ENCODE assay signal across 9 cellular contexts in genomic region chr13:52845766-52846566, GRCh38. TPM values are rescaled to one million over a fixed set of nuclear protein-coding genes. Genes with fewer than 3 reads are reported as not detected.
A peak's percentile ranks its signal among the peaks of the same experiment; 100 is the strongest.
DNase-seq lines count a peak whose midpoint lies in the region; ATAC-seq and TF ChIP-seq lines count a peak whose summit lies in the region.
"Had no signal": no experiment of that assay in that cellular context is flagged by ENCODE, and none has a peak within 500 bp of the region (broad histone marks: within the 10 kb centered on the region; RNA-seq: fewer than 3 reads in every experiment).

No MANE protein-coding gene starts in this region.

- no CpG with 5 or more reads among the region's 98 CpGs for WGBS in iPS DF 6.9 (ENCODE audit: insufficient coverage, insufficient read length)
- 0 to 6% (median 4%) methylated on average over 4 to 98 of the region's 98 CpGs for WGBS in stomach, 5 donors

- peaks cover 51% of the 10 kb centered on the region for H3K27me3 Mint-ChIP-seq in activated CD8-positive, alpha-beta T cell treated with anti-CD3 and anti-CD28 coated beads, Interleukin-2, amount 10 ng/mL, durations not matched to agents 7 days and 5 days (ENCODE audit: low read depth)

- peak overlapping the region; percentile 43 for H3K27ac Mint-ChIP-seq in activated CD8-positive, alpha-beta T cell treated with anti-CD3 and anti-CD28 coated beads, Interleukin-2, amount 10 ng/mL, durations not matched to agents 7 days and 5 days

- H3K9me3 Mint-ChIP-seq in activated CD8-positive, alpha-beta T cell treated with anti-CD3 and anti-CD28 coated beads, Interleukin-2, amount 10 ng/mL, durations not matched to agents 7 days and 5 days (ENCODE audit: insufficient read depth), result peaks cover 8% of the 10 kb centered on the region

- POLR2A ChIA-PET in activated CD8-positive, alpha-beta T cell treated with anti-CD3 and anti-CD28 coated beads, Interleukin-2, amount 10 ng/mL, durations not matched to agents 7 days and 5 days (lab: Charles Lee), result no interaction called here

- CTCF ChIA-PET in activated CD8-positive, alpha-beta T cell treated with anti-CD3 and anti-CD28 coated beads, Interleukin-2, amount 10 ng/mL, durations not matched to agents 7 days and 5 days (lab: Charles Lee), result interaction anchor here (0.8 to 1.2 kb wide), 3 partner anchors 16 to 237 kb away, joined by 3 to 5 read pairs (median 3); no protein-coding TSS in a partner anchor

- TF ChIP-seq POLR2A in stomach (IDR thresholded peaks at IDR 0.05), result no peak

- H3K27me3 ChIP-seq in iPS DF 6.9 (ENCODE audit: control insufficient read depth, insufficient read depth, low read length), result peaks cover 42% of the 10 kb centered on the region
- peaks cover 39 to 96% (median 77%) of the 10 kb centered on the region in 3 donors for H3K27me3 ChIP-seq in stomach

- H3K4me1 Mint-ChIP-seq in activated CD8-positive, alpha-beta T cell treated with anti-CD3 and anti-CD28 coated beads, Interleukin-2, amount 10 ng/mL, durations not matched to agents 7 days and 5 days (ENCODE audit: low read depth), result peaks cover 11% of the 10 kb centered on the region

- peak overlapping the region; percentile 8; the same call in 1 of the 2 replicates for H3K4me3 ChIP-seq in iPS DF 6.9 (ENCODE audit: low read length)
- H3K4me3 ChIP-seq in stomach, result peak overlapping the region in 3 of 4 donors; percentile 21 to 29 (median 27)

- H3K27ac ChIP-seq in iPS DF 6.9 (ENCODE audit: low read length) (no peak overlapping the region), stomach (no peak overlapping the region)
- H3K27ac ChIP-seq: BLaER1 treated with 17β-estradiol and CSF1 and Interleukin-3, amounts not matched to agents 10 nM and 100 nM had no signal

- DNase-seq in activated T-cell treated with anti-CD3 and anti-CD28 coated beads for 48 hours (ENCODE audit: low read depth) (peak; percentile 37), activated T-cell treated with anti-CD3 and anti-CD28 coated beads for 4 hours (no peak), iPS DF 6.9 (ENCODE audit: low read depth, low spot score) (no peak), stomach (no peak), GF-D8 (lab: John Stamatoyannopoulos, UW) (no peak)
- DNase-seq in activated CD8-positive, alpha-beta T cell treated with anti-CD3 and anti-CD28 coated beads, Interleukin-2, amount 10 ng/mL, durations not matched to agents 7 days and 5 days, result peak; percentile 41

- TF ChIP-seq EP300 in stomach (IDR thresholded peaks at IDR 0.05), result no peak

- H3K36me3 Mint-ChIP-seq in activated CD8-positive, alpha-beta T cell treated with anti-CD3 and anti-CD28 coated beads, Interleukin-2, amount 10 ng/mL, durations not matched to agents 7 days and 5 days (ENCODE audit: low read depth), result peaks cover 12% of the 10 kb centered on the region

- H3K36me3 ChIP-seq in iPS DF 6.9 (ENCODE audit: control insufficient read depth, insufficient read depth, low read length) (no peaks in the 10 kb centered on the region), stomach (no peaks in the 10 kb centered on the region)
- H3K36me3 ChIP-seq: BLaER1 treated with 17β-estradiol and CSF1 and Interleukin-3, amounts not matched to agents 10 nM and 100 nM had no signal

- TF ChIP-seq CTCF in stomach (IDR thresholded peaks at IDR 0.05), result no peak

- peaks cover 11% of the 10 kb centered on the region for H3K4me1 ChIP-seq in iPS DF 6.9 (ENCODE audit: control insufficient read depth, insufficient read depth, low read length)
- H3K4me1 ChIP-seq in stomach, result peaks cover 16 to 58% (median 41%) of the 10 kb centered on the region in 4 donors

- H3K9me3 ChIP-seq in iPS DF 6.9 (ENCODE audit: control insufficient read depth, insufficient read depth, low read length), result no peaks in the 10 kb centered on the region
- peaks cover 5 to 37% (median 12%) of the 10 kb centered on the region in 4 donors for H3K9me3 ChIP-seq in stomach

- intact Hi-C loops in stomach (cut with DNase I; ENCODE audit: low total_unique reads), result no loop called here

- H3K4me3 Mint-ChIP-seq in activated CD8-positive, alpha-beta T cell treated with anti-CD3 and anti-CD28 coated beads, Interleukin-2, amount 10 ng/mL, durations not matched to agents 7 days and 5 days, result peak overlapping the region; percentile 25

- ATAC-seq in activated CD8-positive, alpha-beta T cell treated with anti-CD3 and anti-CD28 coated beads, Interleukin-2, amount 10 ng/mL, durations not matched to agents 7 days and 5 days, result peak; percentile 21
- ATAC-seq in GM19328 (IDR thresholded peaks at IDR 0.05; ENCODE audit: unreplicated experiment) (no peak), HG02798 (IDR thresholded peaks at IDR 0.05; ENCODE audit: poor library complexity, unreplicated experiment) (no peak)

RNA-seq across cellular contexts. Expression of gene PCDH8, which starts 2.5 kb away (rescaled TPM):
- total RNA-seq in activated CD8-positive, alpha-beta T cell treated with anti-CD3 and anti-CD28 coated beads, Interleukin-2, amount 10 ng/mL, durations not matched to agents 7 days and 5 days, result not detected
- total RNA-seq in stomach, result under 1 TPM in 1 of 5 donors, not detected in 4; 0.18 TPM
- polyA plus RNA-seq in stomach, result under 1 TPM; 0.15 to 0.23 (median 0.19) TPM

Comparison
In these comparisons a context has a peak if more than half of its experiments do, and no peak if none do; other contexts are left out.
1. DNase-seq: peak in activated T-cell treated with anti-CD3 and anti-CD28 coated beads for 48 hours (single experiment) and activated CD8-positive, alpha-beta T cell treated with anti-CD3 and anti-CD28 coated beads, Interleukin-2, amount 10 ng/mL, durations not matched to agents 7 days and 5 days (single experiment); none in activated T-cell treated with anti-CD3 and anti-CD28 coated beads for 4 hours (single experiment), iPS DF 6.9 (single experiment), stomach (single experiment) and GF-D8 (single experiment).